ENCODE assay signal across 41 cellular contexts in the genomic region with DNA sequence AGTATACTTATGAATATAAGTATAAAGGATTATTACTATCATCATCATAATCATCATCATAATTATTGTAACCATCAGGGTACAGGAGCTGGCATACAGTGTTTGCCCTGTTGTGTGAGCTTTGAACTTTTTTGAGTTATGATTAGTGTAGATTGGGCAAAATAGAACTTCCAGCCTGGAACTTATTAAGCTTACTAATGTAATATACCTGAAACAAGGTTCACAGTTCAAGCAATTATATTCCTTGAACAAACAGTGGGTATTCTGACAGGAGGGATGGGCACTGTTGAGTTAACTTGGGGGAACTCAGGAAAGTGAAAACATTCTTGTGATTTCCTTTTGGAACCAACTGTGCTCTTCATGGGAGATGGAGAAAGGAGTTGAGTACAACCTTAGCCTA.
"Had no signal": no experiment of that assay in that cellular context is flagged by ENCODE, and none has a peak within 500 bp of the region (broad histone marks: within the 10 kb centered on the region; RNA-seq: fewer than 3 reads in every experiment).

No MANE protein-coding gene starts in this region.

- H3K36me3 Mint-ChIP-seq: activated naive CD4-positive, alpha-beta T cell treated with anti-CD3 and anti-CD28 coated beads, Interleukin-2, amount 10 ng/mL, durations not matched to agents 7 days and 5 days; activated naive CD4-positive, alpha-beta T cell treated with anti-CD3 and anti-CD28 coated beads, Interleukin-2, amount 50 U/mL, for 24 hours; activated naive CD4-positive, alpha-beta T cell treated with anti-CD3 and anti-CD28 coated beads, Interleukin-2, amount 50 U/mL, for 72 hours; activated naive CD8-positive, alpha-beta T cell; activated naive CD8-positive, alpha-beta T cell treated with anti-CD3 and anti-CD28 coated beads for 36 hours; activated naive CD8-positive, alpha-beta T cell treated with anti-CD3 and anti-CD28 coated beads, Interleukin-2, amount 10 ng/mL, durations not matched to agents 7 days and 5 days; brain had no signal

- H3K27me3 Mint-ChIP-seq: activated naive CD4-positive, alpha-beta T cell treated with anti-CD3 and anti-CD28 coated beads, Interleukin-2, amount 10 ng/mL, durations not matched to agents 7 days and 5 days; activated naive CD4-positive, alpha-beta T cell treated with anti-CD3 and anti-CD28 coated beads, Interleukin-2, amount 50 U/mL, for 24 hours; activated naive CD8-positive, alpha-beta T cell; activated naive CD8-positive, alpha-beta T cell treated with anti-CD3 and anti-CD28 coated beads for 36 hours; activated naive CD8-positive, alpha-beta T cell treated with anti-CD3 and anti-CD28 coated beads, Interleukin-2, amount 10 ng/mL, durations not matched to agents 7 days and 5 days; activated naive CD8-positive, alpha-beta T cell treated with anti-CD3 and anti-CD28 coated beads, Interleukin-2, amount 50 U/mL, for 24 hours; activated T-cell treated with anti-CD3 and anti-CD28 coated beads, Interleukin-2, amount 50 U/mL, for 24 hours; activated T-helper 17 cell treated with anti-CD3 and anti-CD28 coated beads, Interleukin-2, amount 50 U/mL, for 72 hours; central memory CD8-positive, alpha-beta T cell had no signal

- H3K36me3 ChIP-seq: adrenal gland, ascending aorta, brain microvascular endothelial cell, breast epithelium, cardiac muscle cell had no signal

- ATAC-seq: activated naive CD4-positive, alpha-beta T cell treated with anti-CD3 and anti-CD28 coated beads, Interleukin-2, amount 50 U/mL, for 72 hours; activated naive CD8-positive, alpha-beta T cell treated with anti-CD3 and anti-CD28 coated beads, Interleukin-2, amount 50 U/mL, for 24 hours; activated T-cell treated with anti-CD3 and anti-CD28 coated beads, Interleukin-2, amount 50 U/mL, for 4 hours; activated T-cell treated with anti-CD3 and anti-CD28 coated beads, Interleukin-2, amount 50 U/mL, for 72 hours; activated T-helper 17 cell treated with anti-CD3 and anti-CD28 coated beads, Interleukin-2, amount 50 U/mL, for 72 hours; body of pancreas had no signal

- H3K4me3 ChIP-seq: adrenal gland, ascending aorta, body of pancreas, breast epithelium, cardiac muscle cell had no signal

- DNase-seq: activated effector memory CD4-positive, alpha-beta T cell treated with anti-CD3 and anti-CD28 coated beads, Interleukin-2, amount 50 U/mL, for 16 hours; activated effector memory CD4-positive, alpha-beta T cell treated with Interleukin-2 at 50 U/mL for 16 hours; activated gamma-delta T cell; activated gamma-delta T cell treated with Interleukin-2 at 50 U/mL for 16 hours; activated naive CD4-positive, alpha-beta T cell; activated naive CD4-positive, alpha-beta T cell treated with anti-CD3 and anti-CD28 coated beads for 36 hours; activated naive CD4-positive, alpha-beta T cell treated with anti-CD3 and anti-CD28 coated beads, Interleukin-2, amount 10 ng/mL, durations not matched to agents 7 days and 5 days; activated naive CD4-positive, alpha-beta T cell treated with anti-CD3 and anti-CD28 coated beads, Interleukin-2, amount 50 U/mL, for 16 hours; activated naive CD4-positive, alpha-beta T cell treated with Interleukin-2 at 50 U/mL for 16 hours; activated naive CD8-positive, alpha-beta T cell treated with anti-CD3 and anti-CD28 coated beads for 36 hours; activated naive CD8-positive, alpha-beta T cell treated with anti-CD3 and anti-CD28 coated beads, Interleukin-2, amount 10 ng/mL, durations not matched to agents 7 days and 5 days; activated naive CD8-positive, alpha-beta T cell treated with anti-CD3 and anti-CD28 coated beads, Interleukin-2, amount 50 U/mL, for 24 hours; activated T-cell treated with anti-CD3 and anti-CD28 coated beads for 4 hours; activated T-cell treated with anti-CD3 and anti-CD28 coated beads, Interleukin-2, amount 50 U/mL, for 1 hour; activated T-cell treated with anti-CD3 and anti-CD28 coated beads, Interleukin-2, amount 50 U/mL, for 24 hours; activated T-cell treated with anti-CD3 and anti-CD28 coated beads, Interleukin-2, amount 50 U/mL, for 4 hours; activated T-cell treated with anti-CD3 and anti-CD28 coated beads, Interleukin-2, amount 50 U/mL, for 48 hours; activated T-cell treated with anti-CD3 and anti-CD28 coated beads, Interleukin-2, amount 50 U/mL, for 72 hours; adrenal gland; amniotic stem cell; amygdala; anterior cingulate cortex; aorta; body of pancreas; brain microvascular endothelial cell; caudate nucleus; central memory CD4-positive, alpha-beta T cell; cerebellar nuclear complex had no signal

- H3K27ac ChIP-seq: adrenal gland, ascending aorta, body of pancreas, brain microvascular endothelial cell, breast epithelium, cardiac muscle cell had no signal

- H3K27ac Mint-ChIP-seq: activated naive CD4-positive, alpha-beta T cell treated with anti-CD3 and anti-CD28 coated beads for 36 hours; activated naive CD4-positive, alpha-beta T cell treated with anti-CD3 and anti-CD28 coated beads, Interleukin-2, amount 10 ng/mL, durations not matched to agents 7 days and 5 days; activated naive CD4-positive, alpha-beta T cell treated with anti-CD3 and anti-CD28 coated beads, Interleukin-2, amount 50 U/mL, for 24 hours; activated naive CD4-positive, alpha-beta T cell treated with anti-CD3 and anti-CD28 coated beads, Interleukin-2, amount 50 U/mL, for 72 hours; activated naive CD8-positive, alpha-beta T cell; activated naive CD8-positive, alpha-beta T cell treated with anti-CD3 and anti-CD28 coated beads for 36 hours; activated naive CD8-positive, alpha-beta T cell treated with anti-CD3 and anti-CD28 coated beads, Interleukin-2, amount 10 ng/mL, durations not matched to agents 7 days and 5 days; activated naive CD8-positive, alpha-beta T cell treated with anti-CD3 and anti-CD28 coated beads, Interleukin-2, amount 50 U/mL, for 24 hours; activated T-cell treated with anti-CD3 and anti-CD28 coated beads, Interleukin-2, amount 50 U/mL, for 24 hours; activated T-cell treated with anti-CD3 and anti-CD28 coated beads, Interleukin-2, amount 50 U/mL, for 72 hours; activated T-helper 1 cell treated with anti-CD3 and anti-CD28 coated beads, Interleukin-12 subunit alpha, Interleukin-12 subunit beta, Interleukin-2, Interleukin-4 antibody, amounts not matched to agents 30 ng/mL and 10 ng/mL and 1 ng/mL, durations not matched to agents 14 hours and 24 hours and 36 hours; activated T-helper 17 cell treated with anti-CD3 and anti-CD28 coated beads, Interleukin-2, amount 50 U/mL, for 72 hours; activated T-helper 2 cell treated with anti-CD3 and anti-CD28 coated beads, Interferon-gamma antibody, Interleukin-2, Interleukin-4, amounts not matched to agents 10 μg/mL and 5 μg/mL and 100 μg/mL, durations not matched to agents 14 hours and 24 hours and 36 hours; brain had no signal

- H3K4me1 ChIP-seq: adrenal gland, ascending aorta, body of pancreas, breast epithelium had no signal

- H3K27me3 ChIP-seq: adrenal gland, ascending aorta, body of pancreas, brain microvascular endothelial cell, breast epithelium, cardiac muscle cell had no signal

- H3K4me3 Mint-ChIP-seq: activated naive CD4-positive, alpha-beta T cell treated with anti-CD3 and anti-CD28 coated beads for 36 hours; activated naive CD4-positive, alpha-beta T cell treated with anti-CD3 and anti-CD28 coated beads, Interleukin-2, amount 10 ng/mL, durations not matched to agents 7 days and 5 days; activated naive CD4-positive, alpha-beta T cell treated with anti-CD3 and anti-CD28 coated beads, Interleukin-2, amount 50 U/mL, for 24 hours; activated naive CD8-positive, alpha-beta T cell; activated naive CD8-positive, alpha-beta T cell treated with anti-CD3 and anti-CD28 coated beads for 36 hours; activated naive CD8-positive, alpha-beta T cell treated with anti-CD3 and anti-CD28 coated beads, Interleukin-2, amount 10 ng/mL, durations not matched to agents 7 days and 5 days; activated naive CD8-positive, alpha-beta T cell treated with anti-CD3 and anti-CD28 coated beads, Interleukin-2, amount 50 U/mL, for 24 hours; activated T-cell treated with anti-CD3 and anti-CD28 coated beads, Interleukin-2, amount 50 U/mL, for 24 hours; activated T-cell treated with anti-CD3 and anti-CD28 coated beads, Interleukin-2, amount 50 U/mL, for 4 hours; activated T-cell treated with anti-CD3 and anti-CD28 coated beads, Interleukin-2, amount 50 U/mL, for 72 hours; activated T-helper 1 cell treated with anti-CD3 and anti-CD28 coated beads, Interleukin-12 subunit alpha, Interleukin-12 subunit beta, Interleukin-2, Interleukin-4 antibody, amounts not matched to agents 30 ng/mL and 10 ng/mL and 1 ng/mL, durations not matched to agents 14 hours and 24 hours and 36 hours; activated T-helper 17 cell treated with anti-CD3 and anti-CD28 coated beads, Interleukin-2, amount 50 U/mL, for 72 hours; brain; central memory CD8-positive, alpha-beta T cell had no signal

- H3K9me3 ChIP-seq: adrenal gland, ascending aorta, body of pancreas, breast epithelium had no signal

- FAIRE-seq: astrocyte, bronchial epithelial cell had no signal

- H3K4me1 Mint-ChIP-seq: activated naive CD4-positive, alpha-beta T cell treated with anti-CD3 and anti-CD28 coated beads, Interleukin-2, amount 10 ng/mL, durations not matched to agents 7 days and 5 days; activated naive CD4-positive, alpha-beta T cell treated with anti-CD3 and anti-CD28 coated beads, Interleukin-2, amount 50 U/mL, for 24 hours; activated naive CD8-positive, alpha-beta T cell treated with anti-CD3 and anti-CD28 coated beads for 36 hours; activated naive CD8-positive, alpha-beta T cell treated with anti-CD3 and anti-CD28 coated beads, Interleukin-2, amount 10 ng/mL, durations not matched to agents 7 days and 5 days; activated naive CD8-positive, alpha-beta T cell treated with anti-CD3 and anti-CD28 coated beads, Interleukin-2, amount 50 U/mL, for 24 hours; activated T-helper 17 cell treated with anti-CD3 and anti-CD28 coated beads, Interleukin-2, amount 50 U/mL, for 72 hours; central memory CD8-positive, alpha-beta T cell had no signal
